15 cellular contexts compared by ENCODE assay signal in genomic region chr1:94590203-94591137, GRCh38. TPM values are rescaled to one million over a fixed set of nuclear protein-coding genes. Genes with fewer than 3 reads are reported as not detected.
DNase-seq lines count a peak whose midpoint lies in the region; ATAC-seq and TF ChIP-seq lines count a peak whose summit lies in the region.
"Had no signal": no experiment of that assay in that cellular context is flagged by ENCODE, and none has a peak within 500 bp of the region (broad histone marks: within the 10 kb centered on the region; RNA-seq: fewer than 3 reads in every experiment).

No MANE protein-coding gene starts in this region.

- no peak for TF ChIP-seq CTCF in esophagus squamous epithelium (IDR thresholded peaks at IDR 0.05)
- no peak for TF ChIP-seq CTCF in right lobe of liver (IDR thresholded peaks at IDR 0.05)
- TF ChIP-seq CTCF in MM.1S (IDR thresholded peaks at IDR 0.05; ENCODE audit: low read length), result no peak

- no peaks in the 10 kb centered on the region for H3K4me1 Mint-ChIP-seq in stimulated activated effector memory CD8-positive, alpha-beta T cell treated with anti-CD3 and anti-CD28 coated beads, Interleukin-12 subunit alpha, Interleukin-12 subunit beta, amount 100 ng/mL, for 72 hours
- H3K4me1 Mint-ChIP-seq: B cell; stimulated activated memory B cell treated with anti-CD40 and anti-IgM and Interleukin-4, amounts not matched to agents 10 μg/mL and 1 μg/mL and 100 μg/mL, for 72 hours; T-cell had no signal

- no peak overlapping the region for H3K4me2 ChIP-seq in MM.1S (ENCODE audit: low read depth, low read length)

- no peak overlapping the region for H3K27ac Mint-ChIP-seq in stimulated activated effector memory CD8-positive, alpha-beta T cell treated with anti-CD3 and anti-CD28 coated beads, Interleukin-12 subunit alpha, Interleukin-12 subunit beta, amount 100 ng/mL, for 72 hours
- H3K27ac Mint-ChIP-seq: activated T-helper 1 cell treated with anti-CD3 and anti-CD28 coated beads, Interleukin-12 subunit alpha, Interleukin-12 subunit beta, Interleukin-2, Interleukin-4 antibody, amounts not matched to agents 30 ng/mL and 10 ng/mL and 1 ng/mL, durations not matched to agents 14 hours and 24 hours and 36 hours; B cell; stimulated activated memory B cell treated with anti-CD40 and anti-IgM and Interleukin-4, amounts not matched to agents 10 μg/mL and 1 μg/mL and 100 μg/mL, for 72 hours; T-cell had no signal

- H3K36me3 Mint-ChIP-seq in stimulated activated effector memory CD8-positive, alpha-beta T cell treated with anti-CD3 and anti-CD28 coated beads, Interleukin-12 subunit alpha, Interleukin-12 subunit beta, amount 100 ng/mL, for 72 hours, result no peaks in the 10 kb centered on the region
- H3K36me3 Mint-ChIP-seq: stimulated activated memory B cell treated with anti-CD40 and anti-IgM and Interleukin-4, amounts not matched to agents 10 μg/mL and 1 μg/mL and 100 μg/mL, for 72 hours; T-cell had no signal

- no peaks in the 10 kb centered on the region for H3K9me3 Mint-ChIP-seq in stimulated activated effector memory CD8-positive, alpha-beta T cell treated with anti-CD3 and anti-CD28 coated beads, Interleukin-12 subunit alpha, Interleukin-12 subunit beta, amount 100 ng/mL, for 72 hours
- H3K9me3 Mint-ChIP-seq: activated T-helper 1 cell treated with anti-CD3 and anti-CD28 coated beads, Interleukin-12 subunit alpha, Interleukin-12 subunit beta, Interleukin-2, Interleukin-4 antibody, amounts not matched to agents 30 ng/mL and 10 ng/mL and 1 ng/mL, durations not matched to agents 14 hours and 24 hours and 36 hours; stimulated activated memory B cell treated with anti-CD40 and anti-IgM and Interleukin-4, amounts not matched to agents 10 μg/mL and 1 μg/mL and 100 μg/mL, for 72 hours; T-cell had no signal

- no peak overlapping the region for H3K4me3 Mint-ChIP-seq in stimulated activated effector memory CD8-positive, alpha-beta T cell treated with anti-CD3 and anti-CD28 coated beads, Interleukin-12 subunit alpha, Interleukin-12 subunit beta, amount 100 ng/mL, for 72 hours
- H3K4me3 Mint-ChIP-seq: activated T-helper 1 cell treated with anti-CD3 and anti-CD28 coated beads, Interleukin-12 subunit alpha, Interleukin-12 subunit beta, Interleukin-2, Interleukin-4 antibody, amounts not matched to agents 30 ng/mL and 10 ng/mL and 1 ng/mL, durations not matched to agents 14 hours and 24 hours and 36 hours; B cell; stimulated activated memory B cell treated with anti-CD40 and anti-IgM and Interleukin-4, amounts not matched to agents 10 μg/mL and 1 μg/mL and 100 μg/mL, for 72 hours; T-cell had no signal

- H4K20me1 ChIP-seq in MM.1S (ENCODE audit: insufficient read depth, low read length), result no peaks in the 10 kb centered on the region

- TF ChIP-seq POLR2A in esophagus squamous epithelium (IDR thresholded peaks at IDR 0.05) (no peak), right lobe of liver (IDR thresholded peaks at IDR 0.05) (no peak)

- ATAC-seq in right lobe of liver, result peak; percentile 60 to 81 (median 77)
- peak; percentile 31 for ATAC-seq in stimulated activated effector memory CD8-positive, alpha-beta T cell treated with anti-CD3 and anti-CD28 coated beads, Interleukin-12 subunit alpha, Interleukin-12 subunit beta, amount 100 ng/mL, for 72 hours
- ATAC-seq in HG03095 (IDR thresholded peaks at IDR 0.05; ENCODE audit: unreplicated experiment), result no peak
- ATAC-seq: stimulated activated memory B cell treated with anti-CD40 and anti-IgM and Interleukin-4, amounts not matched to agents 10 μg/mL and 1 μg/mL and 100 μg/mL, for 72 hours; T-cell had no signal

- H3K27ac ChIP-seq in esophagus squamous epithelium, result peak overlapping the region in 3 of 4 donors; percentile 45 to 70 (median 63)
- peak overlapping the region in 1 of 3 donors; percentile 29 for H3K27ac ChIP-seq in right lobe of liver
- no peak overlapping the region for H3K27ac ChIP-seq in MM.1S (ENCODE audit: low read length)
- H3K27ac ChIP-seq: brain microvascular endothelial cell had no signal

- H3K36me3 ChIP-seq in esophagus squamous epithelium (no peaks in the 10 kb centered on the region), right lobe of liver (no peaks in the 10 kb centered on the region), MM.1S (replicated peaks; ENCODE audit: insufficient read depth, low read length) (no peaks in the 10 kb centered on the region)
- H3K36me3 ChIP-seq: brain microvascular endothelial cell had no signal

- H3K9me2 ChIP-seq in MM.1S (replicated peaks; ENCODE audit: insufficient read depth, low read length), result no peaks in the 10 kb centered on the region

- H3K4me1 ChIP-seq in esophagus squamous epithelium (peaks cover 0 to 12% (median 6%) of the 10 kb centered on the region in 3 donors), right lobe of liver (no peaks in the 10 kb centered on the region), MM.1S (ENCODE audit: low read length) (no peaks in the 10 kb centered on the region)

- 65 to 66% methylated on average over 5 to 7 of the region's 7 CpGs for WGBS in esophagus squamous epithelium, 2 donors
- 33% methylated on average over 7 of the region's 7 CpGs for WGBS in right lobe of liver (ENCODE audit: insufficient coverage, low coverage, low lambda C conversion rate, missing lambda C conversion rate)

- intact Hi-C loops in esophagus squamous epithelium (cut with DNase I) (no loop called here), right lobe of liver (cut with DNase I) (no loop called here)

- H3K79me2 ChIP-seq in MM.1S (ENCODE audit: low read length), result no peaks in the 10 kb centered on the region

- DNase-seq in MV-4-11 (lab: John Stamatoyannopoulos, UW) (peak; percentile 27), esophagus squamous epithelium (lab: John Stamatoyannopoulos, UW) (no peak), right lobe of liver (peak in 1 of 3 donors; percentile 61), NCI-H510A (lab: John Stamatoyannopoulos, UW) (no peak), MM.1S (no peak)
- DNase-seq in stimulated activated effector memory CD8-positive, alpha-beta T cell treated with anti-CD3 and anti-CD28 coated beads, Interleukin-12 subunit alpha, Interleukin-12 subunit beta, amount 100 ng/mL, for 72 hours (ENCODE audit: low spot score in 2 of 2), result no peak
- DNase-seq in stimulated activated CD4-positive, alpha-beta T cell treated with anti-CD3 and anti-CD28 coated beads, Interleukin-4, amount 100 ng/mL, for 24 hours, result no peak
- DNase-seq: activated CD4-positive, alpha-beta T cell treated with anti-CD3 and anti-CD28 coated beads for 4 hours; brain microvascular endothelial cell; NCI-H2081; T-cell had no signal

- H3K4me3 ChIP-seq in esophagus squamous epithelium (no peak overlapping the region), right lobe of liver (no peak overlapping the region), MM.1S (ENCODE audit: low read length) (no peak overlapping the region)

- no peak overlapping the region for H3K9ac ChIP-seq in MM.1S (ENCODE audit: low read length)

- no peaks in the 10 kb centered on the region for H3F3A ChIP-seq in MM.1S (ENCODE audit: insufficient read depth, low read length)

- H3K9me3 ChIP-seq in esophagus squamous epithelium, result no peaks in the 10 kb centered on the region
- H3K9me3 ChIP-seq in right lobe of liver, result no peaks in the 10 kb centered on the region
- H3K9me3 ChIP-seq in MM.1S (replicated peaks; ENCODE audit: insufficient read depth, low read length), result no peaks in the 10 kb centered on the region

- H2AFZ ChIP-seq in MM.1S (ENCODE audit: low read length), result no peak overlapping the region

- H3K27me3 ChIP-seq in esophagus squamous epithelium (no peaks in the 10 kb centered on the region), right lobe of liver (no peaks in the 10 kb centered on the region), MM.1S (replicated peaks; ENCODE audit: insufficient read depth, low read length) (no peaks in the 10 kb centered on the region)
- H3K27me3 ChIP-seq: brain microvascular endothelial cell had no signal

RNA-seq across cellular contexts. Expression of gene F3, which starts 48.9 kb away (rescaled TPM):
- total RNA-seq in esophagus squamous epithelium, result 100 to 1,000 TPM in 1 of 4 donors, 10 to 100 TPM in 3; 38.9 to 144 (median 59.5) TPM
- total RNA-seq in right lobe of liver, result 1 to 10 TPM in 4 of 6 experiments, under 1 TPM in 2; 0.79 to 6.8 (median 2.6) TPM

Comparison
In these comparisons a context has a peak if more than half of its experiments do, and no peak if none do; other contexts are left out.
1. RNA of gene F3, which starts 48.9 kb away (total RNA-seq): 38.9 to 144 TPM in esophagus squamous epithelium; 0.79 to 6.8 TPM in right lobe of liver; every median in the first group is over 4 times any median in the second.